ENCODE assay signal across 9 cellular contexts in the genomic region with DNA sequence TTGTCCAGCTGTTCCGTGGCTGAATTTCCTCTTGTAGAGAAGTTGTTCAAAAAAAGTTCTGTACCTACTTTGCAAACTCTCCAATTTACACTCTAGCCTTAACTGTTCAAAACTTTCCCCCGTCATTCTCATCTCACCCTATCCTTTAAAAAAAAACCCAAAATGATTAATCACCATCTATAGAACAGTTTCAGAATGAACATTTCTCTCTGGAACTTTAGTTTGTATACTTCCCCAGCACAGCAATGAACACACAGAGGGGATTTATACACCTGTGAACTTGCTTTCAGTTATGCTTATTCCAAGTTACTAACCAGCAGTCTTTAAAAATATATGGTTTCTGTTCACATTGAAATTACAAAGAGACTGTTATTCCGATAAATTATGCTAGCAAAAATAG. TPM values are rescaled to one million over a fixed set of nuclear protein-coding genes. Genes with fewer than 3 reads are reported as not detected.
DNase-seq lines count a peak whose midpoint lies in the region; ATAC-seq and TF ChIP-seq lines count a peak whose summit lies in the region.
"Had no signal": no experiment of that assay in that cellular context is flagged by ENCODE, and none has a peak within 500 bp of the region (broad histone marks: within the 10 kb centered on the region; RNA-seq: fewer than 3 reads in every experiment).

No MANE protein-coding gene starts in this region.

- peak overlapping the region; percentile 91 for H3K4me3 Mint-ChIP-seq in activated T-cell treated with anti-CD3 and anti-CD28 coated beads, Interleukin-2, amount 50 U/mL, for 4 hours
- peak overlapping the region; percentile 85 for H3K4me3 Mint-ChIP-seq in glutamatergic neuron (ENCODE audit: unreplicated experiment)

- no peaks in the 10 kb centered on the region for H3K27me3 Mint-ChIP-seq in activated T-cell treated with anti-CD3 and anti-CD28 coated beads, Interleukin-2, amount 50 U/mL, for 4 hours (ENCODE audit: low read depth)
- peaks cover 2% of the 10 kb centered on the region for H3K27me3 Mint-ChIP-seq in glutamatergic neuron (ENCODE audit: unreplicated experiment)

- H3K9me3 Mint-ChIP-seq in activated T-cell treated with anti-CD3 and anti-CD28 coated beads, Interleukin-2, amount 50 U/mL, for 4 hours: no peaks in the 10 kb centered on the region
- H3K9me3 Mint-ChIP-seq in glutamatergic neuron (ENCODE audit: unreplicated experiment): peaks cover 2% of the 10 kb centered on the region

- H3K36me3 Mint-ChIP-seq in activated T-cell treated with anti-CD3 and anti-CD28 coated beads, Interleukin-2, amount 50 U/mL, for 4 hours (ENCODE audit: insufficient read depth): peaks cover 6% of the 10 kb centered on the region
- H3K36me3 Mint-ChIP-seq in glutamatergic neuron (ENCODE audit: unreplicated experiment): no peaks in the 10 kb centered on the region

- peaks cover 35% of the 10 kb centered on the region for H3K4me1 Mint-ChIP-seq in activated T-cell treated with anti-CD3 and anti-CD28 coated beads, Interleukin-2, amount 50 U/mL, for 4 hours (ENCODE audit: low read depth)
- H3K4me1 Mint-ChIP-seq in glutamatergic neuron (ENCODE audit: low read depth, unreplicated experiment): peaks cover 8% of the 10 kb centered on the region

- no peak for TF ChIP-seq CTCF in WI38 (IDR thresholded peaks at IDR 0.05; ENCODE audit: low read depth, low read length)
- no peak for TF ChIP-seq CTCF in glutamatergic neuron (IDR thresholded peaks at IDR 0.05; ENCODE audit: partially characterized antibody, unreplicated experiment)

- peak; percentile 39 to 42 for ATAC-seq in activated T-cell treated with anti-CD3 and anti-CD28 coated beads, Interleukin-2, amount 50 U/mL, for 4 hours

- DNase-seq in activated T-cell treated with anti-CD3 and anti-CD28 coated beads, Interleukin-2, amount 50 U/mL, for 4 hours: no peak
- DNase-seq in activated T-cell treated with anti-CD3 and anti-CD28 coated beads, Interleukin-2, amount 50 U/mL, for 1 hour: no peak
- DNase-seq in glutamatergic neuron (no peak), DMS 273 (lab: John Stamatoyannopoulos, UW; ENCODE audit: unreplicated experiment) (no peak), cortex of kidney (lab: John Stamatoyannopoulos, UW) (no peak), T-helper 9 cell (no peak)
- DNase-seq: COR-L47 had no signal

- peak overlapping the region; percentile 70 for H3K4me3 ChIP-seq in WI38 (ENCODE audit: low read depth, low read length)

- H3K27ac Mint-ChIP-seq in glutamatergic neuron (ENCODE audit: unreplicated experiment): no peak overlapping the region

- peak overlapping the region; percentile 82 for H3K27ac ChIP-seq in temporal lobe (ENCODE audit: low read depth, low read length)

RNA-seq across cellular contexts. Expression of a gene that starts 1.2 kb away (rescaled TPM):
- 10 to 100 TPM; 18.2 to 20.2 (median 18.8) TPM for total RNA-seq in activated T-cell treated with anti-CD3 and anti-CD28 coated beads, Interleukin-2, amount 50 U/mL, for 4 hours
- total RNA-seq in glutamatergic neuron (ENCODE audit: unreplicated experiment): 8.2 TPM
- total RNA-seq in temporal lobe: 12.5 TPM
